ENCODE assay signal across 8 cellular contexts in genomic region chr5:163489055-163489744, GRCh38. TPM values are rescaled to one million over a fixed set of nuclear protein-coding genes. Genes with fewer than 3 reads are reported as not detected.
DNase-seq lines count a peak whose midpoint lies in the region; ATAC-seq and TF ChIP-seq lines count a peak whose summit lies in the region.

No MANE protein-coding gene starts in this region.

- H3K36me3 ChIP-seq in A673 (ENCODE audit: insufficient read depth, low read length, poor library complexity, severe bottlenecking) (peaks cover 43% of the 10 kb centered on the region), gastroesophageal sphincter (no peaks in the 10 kb centered on the region)

- peak; percentile 45 for DNase-seq in A673 (ENCODE audit: low spot score)
- no peak for DNase-seq in GM13977 (ENCODE audit: low spot score)
- DNase-seq in RWPE1 (ENCODE audit: low spot score) = no peak
- DNase-seq in foreskin fibroblast = peak; percentile 31 to 68
- DNase-seq in mucosa of gallbladder (ENCODE audit: low spot score) = no peak

- intact Hi-C loops in A673 (cut with micrococcal nuclease; ENCODE audit: unreplicated experiment) = no loop called here

- no peak overlapping the region for H3K27ac ChIP-seq in A673 (ENCODE audit: low read depth, low read length, poor library complexity, severe bottlenecking)
- 0 out of 2 replicates have a peak overlapping the region, but pooled peaks have one; percentile 28 for H3K27ac ChIP-seq in RWPE1
- no peak overlapping the region for H3K27ac ChIP-seq in gastroesophageal sphincter

- H3K4me1 ChIP-seq in A673 (ENCODE audit: insufficient read depth, low read length, poor library complexity, severe bottlenecking) = no peaks in the 10 kb centered on the region
- H3K4me1 ChIP-seq in gastroesophageal sphincter = no peaks in the 10 kb centered on the region

- WGBS in gastroesophageal sphincter (ENCODE audit: low coverage in 1 of 2), 2 donors = 67% methylated on average over 1 of the region's 6 CpGs; no CpG with 5 or more reads in 1 of the 2 donors

- no peak for TF ChIP-seq POLR2A in gastroesophageal sphincter (IDR thresholded peaks at IDR 0.05)

- no TSS peak for BruUV-seq in A673 (replicated peaks; lab: Mats Ljungman, UMichigan)

- CTCF ChIA-PET in A673 (lab: Charles Lee) (no interaction called here), RWPE1 (lab: Yijun Ruan, JAX) (interaction anchor here (0.8 kb wide), 1 partner anchor 16 kb away, joined by 6 read pairs; the partner anchor contains the start of gene MAT2B)

- no peak overlapping the region for H3K4me3 Mint-ChIP-seq in activated T-helper 17 cell treated with anti-CD3 and anti-CD28 coated beads, Interleukin-2, amount 50 U/mL, for 72 hours

- peaks cover 29% of the 10 kb centered on the region for H3K36me3 Mint-ChIP-seq in activated T-helper 17 cell treated with anti-CD3 and anti-CD28 coated beads, Interleukin-2, amount 50 U/mL, for 72 hours (ENCODE audit: low read depth)

- peak; percentile 40; the same call in 1 of the 2 replicates for TF ChIP-seq CTCF in A673 (conservative IDR thresholded peaks at IDR 0.05; ENCODE audit: low read depth, low read length)
- peak; percentile 43 for TF ChIP-seq CTCF in GM13977 (IDR thresholded peaks at IDR 0.05; ENCODE audit: extremely low read depth, insufficient read depth, missing control alignments)
- TF ChIP-seq CTCF in RWPE1 (conservative IDR thresholded peaks at IDR 0.05; ENCODE audit: low read depth) = no peak
- TF ChIP-seq CTCF in foreskin fibroblast (IDR thresholded peaks at IDR 0.05; ENCODE audit: low read depth, low read length) = peak; percentile 45
- peak in 1 of 4 experiments; percentile 7 for TF ChIP-seq CTCF in gastroesophageal sphincter (IDR thresholded peaks at IDR 0.05)

- no peak overlapping the region for H3K4me3 ChIP-seq in A673 (ENCODE audit: low read depth, low read length, poor library complexity, severe bottlenecking)
- no peak overlapping the region for H3K4me3 ChIP-seq in foreskin fibroblast (ENCODE audit: low read depth in 1 of 2, low read length in 2 of 2)
- no peak overlapping the region for H3K4me3 ChIP-seq in gastroesophageal sphincter

- TF ChIP-seq EP300 in gastroesophageal sphincter (IDR thresholded peaks at IDR 0.05) = no peak

- no peaks in the 10 kb centered on the region for H3K9me3 Mint-ChIP-seq in activated T-helper 17 cell treated with anti-CD3 and anti-CD28 coated beads, Interleukin-2, amount 50 U/mL, for 72 hours

- in situ Hi-C loops in GM13977 (cut with MboI; ENCODE audit: low pct_unique_long_range_greater_than_20kb, low sequenced_read_pairs, unreplicated experiment) = no loop called here

- POLR2A ChIA-PET in A673 (lab: Charles Lee; ENCODE audit: low non-redundant PET) = no interaction called here
- POLR2A ChIA-PET in RWPE1 (lab: Yijun Ruan, JAX; ENCODE audit: low non-redundant PET) = no interaction called here

- H3K27me3 ChIP-seq in A673 (replicated peaks; ENCODE audit: insufficient read depth, low read depth, low read length, poor library complexity) (no peaks in the 10 kb centered on the region), gastroesophageal sphincter (no peaks in the 10 kb centered on the region)

- H3K27ac Mint-ChIP-seq in activated T-helper 17 cell treated with anti-CD3 and anti-CD28 coated beads, Interleukin-2, amount 50 U/mL, for 72 hours = no peak overlapping the region

- no peaks in the 10 kb centered on the region for H3K9me3 ChIP-seq in A673 (ENCODE audit: low read depth, low read length, poor library complexity, severe bottlenecking)
- H3K9me3 ChIP-seq in gastroesophageal sphincter = no peaks in the 10 kb centered on the region

- no peaks in the 10 kb centered on the region for H3K27me3 Mint-ChIP-seq in activated T-helper 17 cell treated with anti-CD3 and anti-CD28 coated beads, Interleukin-2, amount 50 U/mL, for 72 hours

- H3K4me1 Mint-ChIP-seq in activated T-helper 17 cell treated with anti-CD3 and anti-CD28 coated beads, Interleukin-2, amount 50 U/mL, for 72 hours = no peaks in the 10 kb centered on the region

- ATAC-seq in activated T-helper 17 cell treated with anti-CD3 and anti-CD28 coated beads, Interleukin-2, amount 50 U/mL, for 72 hours (replicated peaks) = no peak
- ATAC-seq in HG02885 (IDR thresholded peaks at IDR 0.05; ENCODE audit: poor library complexity, unreplicated experiment) (no peak), gastroesophageal sphincter (no peak)

RNA-seq across cellular contexts. Expression of gene MAT2B, which starts 16.2 kb away (rescaled TPM):
- 49.9 and 50.3 TPM in 2 replicates for total RNA-seq in A673 (2021)
- total RNA-seq in activated T-helper 17 cell treated with anti-CD3 and anti-CD28 coated beads, Interleukin-2, amount 50 U/mL, for 72 hours = 100 to 1,000 TPM in 1 of 2 donors, 10 to 100 TPM in 1; 80.0 to 127 TPM
- total RNA-seq in mucosa of gallbladder = 65.3 TPM
- 10 to 100 TPM; 41.4 to 70.5 (median 54.8) TPM for total RNA-seq in gastroesophageal sphincter

RNA-seq across cellular contexts. Expression of gene HMMR, which starts 28.8 kb away (rescaled TPM):
- 57.6 and 64.8 TPM in 2 replicates for total RNA-seq in A673 (2021)
- total RNA-seq in activated T-helper 17 cell treated with anti-CD3 and anti-CD28 coated beads, Interleukin-2, amount 50 U/mL, for 72 hours = 10 to 100 TPM; 68.0 to 79.8 TPM
- 1.8 TPM for total RNA-seq in mucosa of gallbladder
- 1 to 10 TPM in 1 of 4 donors, under 1 TPM in 2, not detected in 1; 0.16 to 1.4 (median 0.54) TPM for total RNA-seq in gastroesophageal sphincter

RNA-seq across cellular contexts. Expression of gene NUDCD2, which starts 29.3 kb away (rescaled TPM):
- total RNA-seq in A673 (2021) (53.2 and 67.2 TPM in 2 replicates), mucosa of gallbladder (34.5 TPM), gastroesophageal sphincter (10 to 100 TPM in 1 of 4 donors, 1 to 10 TPM in 3; 8.9 to 13.2 (median 9.4) TPM)
- total RNA-seq in activated T-helper 17 cell treated with anti-CD3 and anti-CD28 coated beads, Interleukin-2, amount 50 U/mL, for 72 hours = 10 to 100 TPM; 46.5 to 55.7 TPM

RNA-seq across cellular contexts. Expression of gene CCNG1, which starts 51.8 kb away (rescaled TPM):
- total RNA-seq in A673 (2021) = 130 and 151 TPM in 2 replicates
- total RNA-seq in activated T-helper 17 cell treated with anti-CD3 and anti-CD28 coated beads, Interleukin-2, amount 50 U/mL, for 72 hours = 100 to 1,000 TPM; 198 to 200 TPM
- total RNA-seq in mucosa of gallbladder = 173 TPM
- total RNA-seq in gastroesophageal sphincter = 100 to 1,000 TPM; 132 to 189 (median 166) TPM

Comparison
In these comparisons a context has a peak if more than half of its experiments do, and no peak if none do; other contexts are left out.
1. DNase-seq: peak in A673 (single experiment) and foreskin fibroblast (2 of 2); none in GM13977 (single experiment), RWPE1 (single experiment) and mucosa of gallbladder (single experiment).
2. RNA of gene HMMR, which starts 28.8 kb away (total RNA-seq): 68.0 to 79.8 TPM in activated T-helper 17 cell treated with anti-CD3 and anti-CD28 coated beads, Interleukin-2, amount 50 U/mL, for 72 hours and 57.6 to 64.8 TPM in A673; 1.8 TPM in mucosa of gallbladder (single experiment) and 0.16 to 1.4 TPM in gastroesophageal sphincter; every median in the first group is over 10 times any median in the second.